ENCODE assay signal across 9 cellular contexts in genomic region chr21:44089001-44089911, GRCh38. TPM values are rescaled to one million over a fixed set of nuclear protein-coding genes. Genes with fewer than 3 reads are reported as not detected.
DNase-seq lines count a peak whose midpoint lies in the region; ATAC-seq and TF ChIP-seq lines count a peak whose summit lies in the region.
"Had no signal": no experiment of that assay in that cellular context is flagged by ENCODE, and none has a peak within 500 bp of the region (broad histone marks: within the 10 kb centered on the region; RNA-seq: fewer than 3 reads in every experiment).

No MANE protein-coding gene starts in this region.

- H3K4me3 Mint-ChIP-seq in activated B cell treated with CpG ODN at 0.5 μM for 24 hours (peak overlapping the region; percentile 78), immature natural killer cell (peak overlapping the region; percentile 84 to 96 (median 92))

- WGBS in thymus = 82% methylated on average over 30 of the region's 30 CpGs
- 92% methylated on average over 30 of the region's 30 CpGs for WGBS in esophagus muscularis mucosa

- H3K4me1 ChIP-seq in thymus (ENCODE audit: control insufficient read depth, insufficient read depth, low read length) = peaks cover 15% of the 10 kb centered on the region
- peaks cover 12 to 35% (median 22%) of the 10 kb centered on the region in 4 donors for H3K4me1 ChIP-seq in esophagus muscularis mucosa

- peaks cover 64% of the 10 kb centered on the region for H3K4me1 Mint-ChIP-seq in activated B cell treated with CpG ODN at 0.5 μM for 24 hours
- peaks cover 78 to 84% of the 10 kb centered on the region in 2 donors for H3K4me1 Mint-ChIP-seq in immature natural killer cell

- TF ChIP-seq CTCF in activated B cell treated with CpG ODN at 0.5 μM for 24 hours (IDR thresholded peaks at IDR 0.05) = no peak
- TF ChIP-seq CTCF in esophagus muscularis mucosa (IDR thresholded peaks at IDR 0.05) = no peak

- intact Hi-C loops in activated B cell treated with CpG ODN at 0.5 μM for 24 hours (cut with micrococcal nuclease) (no loop called here), esophagus muscularis mucosa (cut with DNase I) (no loop called here)

- peak; percentile 23 for DNase-seq in activated T-cell treated with anti-CD3 and anti-CD28 coated beads for 1 hour (ENCODE audit: low read depth)
- DNase-seq in activated T-cell treated with anti-CD3 and anti-CD28 coated beads for 4 hours = no peak
- DNase-seq in activated B cell treated with CpG ODN at 0.5 μM for 24 hours = no peak
- peak; percentile 67 to 77 (median 77) for DNase-seq in immature natural killer cell
- DNase-seq in DMS 273 (lab: John Stamatoyannopoulos, UW; ENCODE audit: unreplicated experiment) = no peak
- no peak for DNase-seq in DMS79 treated with DMSO at 0.1 percent for 48 hours (lab: John Stamatoyannopoulos, UW)
- no peak for DNase-seq in esophagus muscularis mucosa (ENCODE audit: extremely low spot score)
- DNase-seq: heart right ventricle had no signal

- TF ChIP-seq EP300 in esophagus muscularis mucosa (IDR thresholded peaks at IDR 0.05) = no peak

- ATAC-seq in activated B cell treated with CpG ODN at 0.5 μM for 24 hours (ENCODE audit: low read depth) = peak; percentile 70
- ATAC-seq: heart right ventricle had no signal

- no peaks in the 10 kb centered on the region for H3K9me3 ChIP-seq in thymus (ENCODE audit: control insufficient read depth)
- H3K9me3 ChIP-seq in esophagus muscularis mucosa = no peaks in the 10 kb centered on the region
- H3K9me3 ChIP-seq: heart right ventricle had no signal

- POLR2A ChIA-PET in activated B cell treated with CpG ODN at 0.5 μM for 24 hours (lab: Charles Lee) = interaction anchor here (0.5 to 3.2 kb wide), 8 partner anchors 10 to 843 kb away, joined by 3 to 10 read pairs (median 5); partner anchors contain the start of gene TRAPPC10

- H3K36me3 Mint-ChIP-seq in activated B cell treated with CpG ODN at 0.5 μM for 24 hours (ENCODE audit: low read depth) = peaks cover 86% of the 10 kb centered on the region
- H3K36me3 Mint-ChIP-seq in immature natural killer cell = peaks cover 48 to 69% (median 55%) of the 10 kb centered on the region in 3 donors

- peaks cover 75% of the 10 kb centered on the region for H3K36me3 ChIP-seq in thymus (ENCODE audit: control insufficient read depth, insufficient read depth)
- peaks cover 55 to 98% (median 90%) of the 10 kb centered on the region in 4 donors for H3K36me3 ChIP-seq in esophagus muscularis mucosa

- H3K27me3 ChIP-seq in thymus (ENCODE audit: control insufficient read depth, insufficient read depth) (no peaks in the 10 kb centered on the region), esophagus muscularis mucosa (no peaks in the 10 kb centered on the region)
- H3K27me3 ChIP-seq: heart right ventricle had no signal

- H3K27ac Mint-ChIP-seq in activated B cell treated with CpG ODN at 0.5 μM for 24 hours = peak overlapping the region; percentile 97
- peak overlapping the region; percentile 99 to 100 (median 99) for H3K27ac Mint-ChIP-seq in immature natural killer cell

- CTCF ChIA-PET in activated B cell treated with CpG ODN at 0.5 μM for 24 hours (lab: Charles Lee) = interaction anchor here (1.2 kb wide), 1 partner anchor 76 kb away, joined by 5 read pairs; no protein-coding TSS in a partner anchor

- H3K9me3 Mint-ChIP-seq in activated B cell treated with CpG ODN at 0.5 μM for 24 hours = no peaks in the 10 kb centered on the region
- no peaks in the 10 kb centered on the region for H3K9me3 Mint-ChIP-seq in immature natural killer cell

- H3K27ac ChIP-seq in thymus (ENCODE audit: low read depth) (peak overlapping the region; percentile 85), esophagus muscularis mucosa (replicated peaks in 1 of 4) (no peak overlapping the region)

- H3K4me3 ChIP-seq in thymus (ENCODE audit: low read length) = no peak overlapping the region
- H3K4me3 ChIP-seq in esophagus muscularis mucosa = no peak overlapping the region
- H3K4me3 ChIP-seq: heart right ventricle had no signal

- no peaks in the 10 kb centered on the region for H3K27me3 Mint-ChIP-seq in activated B cell treated with CpG ODN at 0.5 μM for 24 hours
- peaks cover 36 to 50% (median 39%) of the 10 kb centered on the region in 3 donors for H3K27me3 Mint-ChIP-seq in immature natural killer cell (ENCODE audit: low read depth in 3 of 3)

- TF ChIP-seq POLR2A in esophagus muscularis mucosa (IDR thresholded peaks at IDR 0.05; ENCODE audit: low read depth) = no peak

RNA-seq across cellular contexts. Expression of gene PWP2, which starts 17.9 kb away (rescaled TPM):
- total RNA-seq in activated B cell treated with CpG ODN at 0.5 μM for 24 hours = 8.7 and 11.8 TPM in 2 replicates
- 10 to 100 TPM in 1 of 3 donors, 1 to 10 TPM in 1, under 1 TPM in 1; 0.63 to 23.8 (median 7.4) TPM for polyA plus RNA-seq in immature natural killer cell
- polyA plus RNA-seq in thymus = 12.7 TPM
- 10 to 100 TPM in 1 of 4 donors, 1 to 10 TPM in 3; 1.9 to 10.8 (median 6.7) TPM for total RNA-seq in esophagus muscularis mucosa

RNA-seq across cellular contexts. Expression of gene GATD3, which starts 44.2 kb away (rescaled TPM):
- total RNA-seq in activated B cell treated with CpG ODN at 0.5 μM for 24 hours (16.7 and 18.9 TPM in 2 replicates), esophagus muscularis mucosa (10 to 100 TPM in 2 of 4 donors, 1 to 10 TPM in 2; 4.3 to 31.6 (median 9.0) TPM)
- polyA plus RNA-seq in immature natural killer cell (10 to 100 TPM; 20.9 to 51.9 (median 51.8) TPM), thymus (47.4 TPM)

Comparison
In these comparisons a context has a peak if more than half of its experiments do, and no peak if none do; other contexts are left out.
1. DNase-seq: peak in activated T-cell treated with anti-CD3 and anti-CD28 coated beads for 1 hour (single experiment) and immature natural killer cell (3 of 3); none in activated T-cell treated with anti-CD3 and anti-CD28 coated beads for 4 hours (single experiment), activated B cell treated with CpG ODN at 0.5 μM for 24 hours (single experiment), DMS 273 (single experiment), DMS79 treated with DMSO at 0.1 percent for 48 hours (single experiment) and esophagus muscularis mucosa (single experiment).